ENCODE assay signal across 8 cellular contexts in the genomic region with DNA sequence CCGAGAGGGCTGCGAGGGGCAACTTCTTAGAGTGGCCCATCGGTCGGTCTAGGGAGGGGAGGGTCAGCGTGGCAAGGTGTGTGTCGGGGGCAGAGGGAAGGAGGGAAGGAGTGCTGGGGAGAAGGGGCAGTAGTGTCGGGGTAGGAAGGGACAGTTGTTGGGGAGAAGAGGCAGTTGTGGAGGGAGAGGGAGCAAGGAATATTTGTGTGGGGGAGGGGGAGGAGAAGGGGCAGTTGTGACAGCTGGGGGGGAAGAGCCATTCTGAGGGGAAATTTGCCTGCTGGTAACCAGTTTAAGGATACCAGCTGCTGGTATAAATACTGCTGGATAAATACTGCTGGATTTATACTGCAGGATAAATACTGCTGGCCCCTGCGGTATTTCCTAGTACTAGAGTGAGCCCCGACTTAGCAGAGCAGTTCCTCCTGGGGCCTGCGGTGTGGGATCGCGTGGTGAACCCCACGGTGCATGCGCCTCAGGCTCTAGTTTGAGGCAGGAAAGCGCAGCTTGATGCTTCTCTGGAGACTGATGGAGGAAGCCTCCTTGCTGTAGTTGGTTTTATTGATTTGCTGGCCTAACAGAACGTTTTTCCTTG. TPM values are rescaled to one million over a fixed set of nuclear protein-coding genes. Genes with fewer than 3 reads are reported as not detected.
DNase-seq lines count a peak whose midpoint lies in the region; ATAC-seq, FAIRE-seq and TF ChIP-seq lines count a peak whose summit lies in the region.

No MANE protein-coding gene starts in this region.

- peak overlapping the region; percentile 55 for H3K4me3 ChIP-seq in BE2C (ENCODE audit: low read depth, low read length)
- peak overlapping the region; percentile 59 for H3K4me3 ChIP-seq in LNCaP clone FGC (ENCODE audit: low read depth, low read length)
- H3K4me3 ChIP-seq in GM12878: peak overlapping the region; percentile 17; the same call in 1 of the 2 replicates
- peak overlapping the region; percentile 33 for H3K4me3 ChIP-seq in lower leg skin (ENCODE audit: low read depth, poor library complexity, severe bottlenecking)
- peak overlapping the region; percentile 37 for H3K4me3 ChIP-seq in thymus (ENCODE audit: low read length)

- TF ChIP-seq RAD21 in GM12878 (IDR thresholded peaks at IDR 0.05; ENCODE audit: insufficient read depth, low read depth, low read length): no peak

- H4K20me1 ChIP-seq in GM12878 (ENCODE audit: control insufficient read depth, insufficient read depth): no peaks in the 10 kb centered on the region

- H3K27me3 ChIP-seq in BE2C: peaks cover 7% of the 10 kb centered on the region; the same call in 1 of the 2 replicates
- H3K27me3 ChIP-seq in GM12878 (replicated peaks in 1 of 2; ENCODE audit: control insufficient read depth in 2 of 2, insufficient read depth in 2 of 2, low read length in 1 of 2): peaks cover 6 to 11% of the 10 kb centered on the region in 2 experiments
- peaks cover 18% of the 10 kb centered on the region for H3K27me3 ChIP-seq in thymus (ENCODE audit: control insufficient read depth, insufficient read depth)

- H2AFZ ChIP-seq in GM12878 (ENCODE audit: control insufficient read depth, low read depth, low read length): no peak overlapping the region

- no peaks in the 10 kb centered on the region for H3K79me2 ChIP-seq in GM12878 (ENCODE audit: control insufficient read depth, insufficient read depth, low read length)

- no peak overlapping the region for H3K9ac ChIP-seq in GM12878 (ENCODE audit: control insufficient read depth, insufficient read depth, low read length)

- SMC1A ChIA-PET in GM12878 (lab: Charles Lee; ENCODE audit: uncharacterized antibody, unreplicated experiment): no interaction called here

- TF ChIP-seq POLR2A in GM12878 (IDR thresholded peaks at IDR 0.05; ENCODE audit: low read depth, low read length): no peak
- TF ChIP-seq POLR2A in lower leg skin (IDR thresholded peaks at IDR 0.05): no peak

- BruUV-seq in GM12878 (replicated peaks; lab: Mats Ljungman, UMichigan): no TSS peak

- intact Hi-C loops in GM12878 (cut with micrococcal nuclease; ENCODE audit: unreplicated experiment): no loop called here
- intact Hi-C loops in lower leg skin (cut with DNase I; ENCODE audit: low total_unique reads): no loop called here

- in situ Hi-C loops in GM12878 (cut with MboI): no loop called here

- CTCF ChIA-PET in GM12878 (lab: Yijun Ruan, JAX): no interaction called here

- peak overlapping the region; percentile 75; the same call in 1 of the 2 replicates for H3K4me2 ChIP-seq in GM12878 (ENCODE audit: control insufficient read depth, insufficient read depth)

- FAIRE-seq in GM12878 (lab: Jason Lieb, UNC): no peak

- H3K9me3 ChIP-seq in BE2C: no peaks in the 10 kb centered on the region
- no peaks in the 10 kb centered on the region for H3K9me3 ChIP-seq in GM12878 (replicated peaks; ENCODE audit: control insufficient read depth, insufficient read depth, low read length)
- no peaks in the 10 kb centered on the region for H3K9me3 ChIP-seq in thymus (ENCODE audit: control insufficient read depth)

- POLR2A ChIA-PET in GM12878 (lab: Charles Lee): no interaction called here

- no peak overlapping the region for H3K27ac ChIP-seq in GM12878 (ENCODE audit: control insufficient read depth, insufficient read depth)
- H3K27ac ChIP-seq in thymus (ENCODE audit: low read depth): no peak overlapping the region

- no peak for TF ChIP-seq EP300 in GM12878 (IDR thresholded peaks at IDR 0.05; ENCODE audit: borderline replicate concordance in 1 of 2, control insufficient read depth in 1 of 2, low read depth in 2 of 2, low read length in 2 of 2)

- WGBS in GM12878 (ENCODE audit: insufficient coverage, insufficient replicate concordance, low lambda C conversion rate, missing lambda C conversion rate): 18% methylated on average over 14 of the region's 16 CpGs
- 5 to 6% methylated on average over 16 of the region's 16 CpGs for WGBS in lower leg skin, 2 donors
- WGBS in thymus: 2% methylated on average over 16 of the region's 16 CpGs

- RAD21 ChIA-PET in GM12878 (lab: Charles Lee; ENCODE audit: unreplicated experiment): interaction anchor here (0.6 kb wide), 1 partner anchor 362 kb away, joined by 3 read pairs; no protein-coding TSS in a partner anchor

- ATAC-seq in GM12878: peak; percentile 31; the same call in 2 of the 3 replicates
- ATAC-seq in HG02642 (IDR thresholded peaks at IDR 0.05; ENCODE audit: poor library complexity, unreplicated experiment): no peak
- no peak for ATAC-seq in HG03045 (IDR thresholded peaks at IDR 0.05; ENCODE audit: unreplicated experiment)

- no peaks in the 10 kb centered on the region for H3K36me3 ChIP-seq in BE2C
- no peaks in the 10 kb centered on the region for H3K36me3 ChIP-seq in GM12878 (ENCODE audit: control insufficient read depth in 2 of 2, insufficient read depth in 2 of 2, low read length in 1 of 2)
- no peaks in the 10 kb centered on the region for H3K36me3 ChIP-seq in thymus (ENCODE audit: control insufficient read depth, insufficient read depth)

- TF ChIP-seq CTCF in BE2C (IDR thresholded peaks at IDR 0.05; ENCODE audit: low read depth, low read length): no peak
- TF ChIP-seq CTCF in LNCaP clone FGC (IDR thresholded peaks at IDR 0.05; ENCODE audit: control insufficient read depth, extremely low read depth, insufficient read depth): no peak
- no peak for TF ChIP-seq CTCF in GM12878 (IDR thresholded peaks at IDR 0.05 in 2 of 3, conservative IDR thresholded peaks at IDR 0.05 in 1 of 3; ENCODE audit: control insufficient read depth in 2 of 3, extremely low read depth in 1 of 3, insufficient read depth in 1 of 3, low read depth in 3 of 3, low read length in 3 of 3)
- TF ChIP-seq CTCF in lower leg skin (IDR thresholded peaks at IDR 0.05): no peak

- DNase-seq in BE2C: no peak
- no peak for DNase-seq in LNCaP clone FGC (ENCODE audit: low read depth)
- DNase-seq in GM12878 (ENCODE audit: low read depth, low spot score): no peak
- DNase-seq in lower leg skin (ENCODE audit: low spot score in 2 of 2): no peak
- DNase-seq in NCI-H226: no peak

- H3K4me1 ChIP-seq in BE2C: no peaks in the 10 kb centered on the region
- no peaks in the 10 kb centered on the region for H3K4me1 ChIP-seq in GM12878 (ENCODE audit: control insufficient read depth, insufficient read depth, low read length)
- peaks cover 2% of the 10 kb centered on the region for H3K4me1 ChIP-seq in thymus (ENCODE audit: control insufficient read depth, insufficient read depth, low read length)

RNA-seq across cellular contexts. Expression of gene DNAH2, which starts 0.3 kb away (rescaled TPM):
- polyA plus RNA-seq in BE2C (2012; ENCODE audit: insufficient read depth, insufficient read length, low read depth): 4.2 TPM
- not detected in 2 replicates for total RNA-seq in GM12878 (2013; cell fraction: nucleolus; rRNA removed)
- total RNA-seq in GM12878 (2014; rRNA removed) (not detected in 2 replicates), GM12878 (2014; rRNA removed; fragmentation: Illumina TruSeq; extraction: Trizol) (not detected in 2 replicates), GM12878 (2021) (not detected in 2 replicates), lower leg skin (under 1 TPM in 3 of 4 donors, not detected in 1; under 0.01 to 0.10 (median 0.05) TPM)
- not detected for polyA plus RNA-seq in GM12878 (2011; ENCODE audit: low read depth)
- polyA plus RNA-seq in GM12878 (2011; rRNA removed) (not detected in 2 replicates), GM12878 (2014; fragmentation: Illumina TruSeq; extraction: Trizol) (not detected in 2 replicates), GM12878 (2014; fragmentation: Nextera tagmentation; extraction: Ambion mirVana) (not detected), GM12878 (2014; rRNA removed) (0.01 TPM in 1 of 2 replicates, not detected in the other), GM12878 (2016; fragmentation: Nextera tagmentation; extraction: Ambion mirVana) (not detected), thymus (0.07 TPM)
- polyA plus RNA-seq in GM12878 (2011; cell fraction: cytosol; rRNA removed): not detected in 2 replicates
- 0.01 and 0.03 TPM in 2 replicates for polyA plus RNA-seq in GM12878 (2011; cell fraction: nucleus; rRNA removed)
- polyA plus RNA-seq in GM12878 (2012): 0.03 and 0.09 TPM in 2 replicates
- not detected in 2 replicates for polyA minus RNA-seq in GM12878 (2011; rRNA and poly(A)+ RNA removed)
- polyA minus RNA-seq in GM12878 (2011; cell fraction: cytosol; rRNA and poly(A)+ RNA removed): not detected in 2 replicates
- not detected in 2 replicates for polyA minus RNA-seq in GM12878 (2011; cell fraction: nucleus; rRNA and poly(A)+ RNA removed)

RNA-seq across cellular contexts. Expression of gene EFNB3, which starts 12.9 kb away (rescaled TPM):
- 4.2 TPM for polyA plus RNA-seq in BE2C (2012; ENCODE audit: insufficient read depth, insufficient read length, low read depth)
- not detected in 2 replicates for total RNA-seq in GM12878 (2013; cell fraction: nucleolus; rRNA removed)
- 0.06 TPM in 1 of 2 replicates, not detected in the other for total RNA-seq in GM12878 (2014; rRNA removed)
- not detected in 2 replicates for total RNA-seq in GM12878 (2014; rRNA removed; fragmentation: Illumina TruSeq; extraction: Trizol)
- 0.13 TPM in 1 of 2 replicates, not detected in the other for total RNA-seq in GM12878 (2021)
- polyA plus RNA-seq in GM12878 (2011; ENCODE audit: low read depth): not detected
- polyA plus RNA-seq in GM12878 (2011; rRNA removed): 0.04 TPM in 2 replicates
- polyA plus RNA-seq in GM12878 (2011; cell fraction: cytosol; rRNA removed): 0.01 and 0.03 TPM in 2 replicates
- 0.19 and 0.22 TPM in 2 replicates for polyA plus RNA-seq in GM12878 (2011; cell fraction: nucleus; rRNA removed)
- polyA plus RNA-seq in GM12878 (2012): not detected in 2 replicates
- polyA plus RNA-seq in GM12878 (2014; fragmentation: Illumina TruSeq; extraction: Trizol): 0.01 TPM in 1 of 2 replicates, not detected in the other
- under 1 TPM in 1 of 2 experiments, not detected in 1; 0.02 TPM for polyA plus RNA-seq in GM12878 (2014; fragmentation: Nextera tagmentation; extraction: Ambion mirVana)
- polyA plus RNA-seq in GM12878 (2014; rRNA removed): 0.05 TPM in 1 of 2 replicates, not detected in the other
- polyA plus RNA-seq in GM12878 (2016; fragmentation: Nextera tagmentation; extraction: Ambion mirVana): not detected
- polyA minus RNA-seq in GM12878 (2011; rRNA and poly(A)+ RNA removed): 0.05 TPM in 1 of 2 replicates, not detected in the other
- polyA minus RNA-seq in GM12878 (2011; cell fraction: cytosol; rRNA and poly(A)+ RNA removed): not detected in 2 replicates
- not detected in 2 replicates for polyA minus RNA-seq in GM12878 (2011; cell fraction: nucleus; rRNA and poly(A)+ RNA removed)
- 1 to 10 TPM; 5.4 to 8.5 (median 7.6) TPM for total RNA-seq in lower leg skin
- polyA plus RNA-seq in thymus: 0.52 TPM

RNA-seq across cellular contexts. Expression of gene WRAP53, which starts 29.6 kb away (rescaled TPM):
- 56.5 TPM for polyA plus RNA-seq in BE2C (2012; ENCODE audit: insufficient read depth, insufficient read length, low read depth)
- 9.4 and 10.1 TPM in 2 replicates for total RNA-seq in GM12878 (2013; cell fraction: nucleolus; rRNA removed)
- 24.6 and 30.8 TPM in 2 replicates for total RNA-seq in GM12878 (2014; rRNA removed)
- total RNA-seq in GM12878 (2014; rRNA removed; fragmentation: Illumina TruSeq; extraction: Trizol): 13.0 and 17.3 TPM in 2 replicates
- total RNA-seq in GM12878 (2021): 28.5 and 30.8 TPM in 2 replicates
- polyA plus RNA-seq in GM12878 (2011; ENCODE audit: low read depth): 4.7 TPM
- 6.0 and 13.8 TPM in 2 replicates for polyA plus RNA-seq in GM12878 (2011; rRNA removed)
- 20.1 and 24.9 TPM in 2 replicates for polyA plus RNA-seq in GM12878 (2011; cell fraction: cytosol; rRNA removed)
- polyA plus RNA-seq in GM12878 (2011; cell fraction: nucleus; rRNA removed): 28.5 and 32.5 TPM in 2 replicates
- 14.8 and 15.1 TPM in 2 replicates for polyA plus RNA-seq in GM12878 (2012)
- 9.5 and 17.7 TPM in 2 replicates for polyA plus RNA-seq in GM12878 (2014; fragmentation: Illumina TruSeq; extraction: Trizol)
- polyA plus RNA-seq in GM12878 (2014; fragmentation: Nextera tagmentation; extraction: Ambion mirVana): 1 to 10 TPM; 1.9 to 5.3 TPM
- polyA plus RNA-seq in GM12878 (2014; rRNA removed): 26.0 and 29.6 TPM in 2 replicates
- 10 to 100 TPM; 41.9 to 42.0 TPM for polyA plus RNA-seq in GM12878 (2016; fragmentation: Nextera tagmentation; extraction: Ambion mirVana)
- polyA minus RNA-seq in GM12878 (2011; rRNA and poly(A)+ RNA removed): 7.5 and 18.1 TPM in 2 replicates
- 7.5 and 9.6 TPM in 2 replicates for polyA minus RNA-seq in GM12878 (2011; cell fraction: cytosol; rRNA and poly(A)+ RNA removed)
- polyA minus RNA-seq in GM12878 (2011; cell fraction: nucleus; rRNA and poly(A)+ RNA removed): 10.2 and 13.0 TPM in 2 replicates
- total RNA-seq in lower leg skin: 1 to 10 TPM; 1.1 to 5.4 (median 4.5) TPM
- 14.2 TPM for polyA plus RNA-seq in thymus

RNA-seq across cellular contexts. Expression of gene TP53, which starts 30.6 kb away (rescaled TPM):
- 85.4 TPM for polyA plus RNA-seq in BE2C (2012; ENCODE audit: insufficient read depth, insufficient read length, low read depth)
- 46.6 and 47.7 TPM in 2 replicates for total RNA-seq in GM12878 (2013; cell fraction: nucleolus; rRNA removed)
- total RNA-seq in GM12878 (2014; rRNA removed) (65.9 and 74.6 TPM in 2 replicates), GM12878 (2014; rRNA removed; fragmentation: Illumina TruSeq; extraction: Trizol) (34.0 and 38.1 TPM in 2 replicates), GM12878 (2021) (162 and 171 TPM in 2 replicates), lower leg skin (10 to 100 TPM; 42.8 to 57.3 (median 50.8) TPM)
- 52.7 TPM for polyA plus RNA-seq in GM12878 (2011; ENCODE audit: low read depth)
- polyA plus RNA-seq in GM12878 (2011; rRNA removed) (21.0 and 35.6 TPM in 2 replicates), GM12878 (2014; fragmentation: Illumina TruSeq; extraction: Trizol) (75.1 and 98.0 TPM in 2 replicates), GM12878 (2014; fragmentation: Nextera tagmentation; extraction: Ambion mirVana) (10 to 100 TPM; 60.2 to 78.4 TPM), GM12878 (2014; rRNA removed) (56.9 and 66.5 TPM in 2 replicates), GM12878 (2016; fragmentation: Nextera tagmentation; extraction: Ambion mirVana) (10 to 100 TPM; 77.3 to 81.6 TPM), thymus (31.9 TPM)
- polyA plus RNA-seq in GM12878 (2011; cell fraction: cytosol; rRNA removed): 49.8 and 60.6 TPM in 2 replicates
- polyA plus RNA-seq in GM12878 (2011; cell fraction: nucleus; rRNA removed): 38.1 and 49.4 TPM in 2 replicates
- 75.7 and 93.3 TPM in 2 replicates for polyA plus RNA-seq in GM12878 (2012)
- polyA minus RNA-seq in GM12878 (2011; rRNA and poly(A)+ RNA removed): 38.5 and 54.1 TPM in 2 replicates
- polyA minus RNA-seq in GM12878 (2011; cell fraction: cytosol; rRNA and poly(A)+ RNA removed): 39.0 and 49.3 TPM in 2 replicates
- polyA minus RNA-seq in GM12878 (2011; cell fraction: nucleus; rRNA and poly(A)+ RNA removed): 16.4 and 30.6 TPM in 2 replicates

Comparison
In these comparisons a context has a peak if more than half of its experiments do, and no peak if none do; other contexts are left out.
1. RNA of gene EFNB3, which starts 12.9 kb away (total RNA-seq): 5.4 to 8.5 TPM in lower leg skin; 0.06 to 0.13 TPM in GM12878; every median in the first group is over 4 times any median in the second.
2. Peak in every context shown above with its lines, with median percentiles within 50 percentile points of each other: H3K4me3 ChIP-seq.